15 cellular contexts compared by ENCODE assay signal in genomic region chr1:25210728-25211127, GRCh38. TPM values are rescaled to one million over a fixed set of nuclear protein-coding genes. Genes with fewer than 3 reads are reported as not detected.
DNase-seq lines count a peak whose midpoint lies in the region; ATAC-seq and TF ChIP-seq lines count a peak whose summit lies in the region.
"Had no signal": no experiment of that assay in that cellular context is flagged by ENCODE, and none has a peak within 500 bp of the region (broad histone marks: within the 10 kb centered on the region; RNA-seq: fewer than 3 reads in every experiment).

No MANE protein-coding gene starts in this region.

- H3K4me3 ChIP-seq in endodermal cell (ENCODE audit: low read length): peak overlapping the region; percentile 9
- no peak overlapping the region for H3K4me3 ChIP-seq in upper lobe of right lung

- H3K27ac Mint-ChIP-seq in H9: peak overlapping the region in 2 of 3 experiments; percentile 27 to 61; a peak in 1 of 7 replicates
- H3K27ac Mint-ChIP-seq in endodermal cell: peak overlapping the region; percentile 87
- H3K27ac Mint-ChIP-seq in neural crest cell (ENCODE audit: unreplicated experiment): peak overlapping the region; percentile 19
- H3K27ac Mint-ChIP-seq: CD14-positive monocyte; CD8-positive, alpha-beta T cell; HFFc6 had no signal

- no peak overlapping the region for H3K56ac ChIP-seq in H9 (ENCODE audit: insufficient read length, low read depth, low read length)

- H3K9me3 ChIP-seq in H9 (ENCODE audit: control insufficient read depth, low read depth, low read length): no peaks in the 10 kb centered on the region
- H3K9me3 ChIP-seq in endodermal cell (ENCODE audit: control insufficient read depth, low read length): no peaks in the 10 kb centered on the region
- H3K9me3 ChIP-seq in upper lobe of right lung: no peaks in the 10 kb centered on the region

- no peak overlapping the region for H4K8ac ChIP-seq in H9 (replicated peaks; ENCODE audit: insufficient read length, low read depth, low read length)

- TF ChIP-seq CTCF in H9 (conservative IDR thresholded peaks at IDR 0.05) (no peak), endodermal cell (conservative IDR thresholded peaks at IDR 0.05) (no peak), neural crest cell (conservative IDR thresholded peaks at IDR 0.05) (no peak), upper lobe of right lung (IDR thresholded peaks at IDR 0.05) (no peak)

- no peak overlapping the region for H3K14ac ChIP-seq in H9 (ENCODE audit: insufficient read depth, low read length)

- H3K36me3 ChIP-seq in endodermal cell (ENCODE audit: control insufficient read depth, insufficient read depth, low read length) (no peaks in the 10 kb centered on the region), upper lobe of right lung (no peaks in the 10 kb centered on the region)

- H3K27ac ChIP-seq in H9 (ENCODE audit: insufficient read length, low read depth, low read length) (no peak overlapping the region), endodermal cell (ENCODE audit: low read depth, low read length) (no peak overlapping the region), upper lobe of right lung (no peak overlapping the region)

- H3K27me3 Mint-ChIP-seq in H9 (ENCODE audit: low read depth): no peaks in the 10 kb centered on the region
- no peaks in the 10 kb centered on the region for H3K27me3 Mint-ChIP-seq in endodermal cell (ENCODE audit: insufficient read depth)
- H3K27me3 Mint-ChIP-seq in neural crest cell (ENCODE audit: low read depth): peaks cover 5% of the 10 kb centered on the region

- H3K23ac ChIP-seq in H9 (ENCODE audit: insufficient read length, low read depth, low read length): no peak overlapping the region

- no peak overlapping the region for H3T11ph ChIP-seq in H9 (ENCODE audit: low read length)

- no peak overlapping the region for H3K4me2 ChIP-seq in H9 (ENCODE audit: insufficient read depth, insufficient read length, low read length)

- DNase-seq in H9: no peak
- peak; percentile 76 for DNase-seq in endodermal cell
- DNase-seq in neural crest cell (ENCODE audit: low read depth, low spot score): no peak
- peak; percentile 16 for DNase-seq in upper lobe of right lung
- DNase-seq in NCI-H1694 treated with DMSO at 0.1 percent for 48 hours (lab: John Stamatoyannopoulos, UW): no peak
- DNase-seq in pons (ENCODE audit: low spot score): no peak
- DNase-seq in NCI-H187 treated with DMSO at 0.1 percent for 48 hours (lab: John Stamatoyannopoulos, UW): no peak
- DNase-seq: CD8-positive, alpha-beta T cell; COR-L47; GOT3; HCEC 1CT; HFFc6 had no signal

- H2BK15ac ChIP-seq in H9 (ENCODE audit: low read depth, low read length): no peak overlapping the region

- H2AK5ac ChIP-seq in H9 (ENCODE audit: insufficient read length, low read length): no peak overlapping the region

- intact Hi-C loops in upper lobe of right lung (cut with DNase I): no loop called here

- peaks cover 5 to 10% of the 10 kb centered on the region in 2 experiments for H3K4me1 Mint-ChIP-seq in H9
- peaks cover 27% of the 10 kb centered on the region for H3K4me1 Mint-ChIP-seq in endodermal cell
- H3K4me1 Mint-ChIP-seq in neural crest cell: no peaks in the 10 kb centered on the region

- no peaks in the 10 kb centered on the region for H4K20me1 ChIP-seq in H9 (ENCODE audit: control insufficient read depth, insufficient read depth, insufficient read length)

- no peak overlapping the region for H3K4me3 Mint-ChIP-seq in H9
- no peak overlapping the region for H3K4me3 Mint-ChIP-seq in endodermal cell
- H3K4me3 Mint-ChIP-seq in neural crest cell: no peak overlapping the region
- H3K4me3 Mint-ChIP-seq: CD14-positive monocyte; CD8-positive, alpha-beta T cell; HFFc6 had no signal

- H4K5ac ChIP-seq in H9 (ENCODE audit: insufficient read length, low read depth, low read length): no peak overlapping the region

- H2BK5ac ChIP-seq in H9 (ENCODE audit: insufficient read length, low read length): no peak overlapping the region

- H4K91ac ChIP-seq in H9 (ENCODE audit: insufficient read length, low read depth, low read length): no peak overlapping the region

- H3K4me1 ChIP-seq in H9 (ENCODE audit: insufficient read depth, low read length): no peaks in the 10 kb centered on the region
- peaks cover 8% of the 10 kb centered on the region for H3K4me1 ChIP-seq in endodermal cell (ENCODE audit: control insufficient read depth, insufficient read depth, low read length)
- H3K4me1 ChIP-seq in upper lobe of right lung: no peaks in the 10 kb centered on the region

- H3K23me2 ChIP-seq in H9 (ENCODE audit: insufficient read length, low read depth, low read length, poor library complexity, severe bottlenecking): no peaks in the 10 kb centered on the region

- no peaks in the 10 kb centered on the region for H3K79me1 ChIP-seq in H9 (ENCODE audit: insufficient read depth, low read depth, low read length, poor library complexity, severe bottlenecking)

- no peak overlapping the region for H2BK20ac ChIP-seq in H9 (ENCODE audit: low read depth, low read length, poor library complexity, severe bottlenecking)

- no peak overlapping the region for H3K4ac ChIP-seq in H9 (ENCODE audit: low read depth, low read length)

- no peak overlapping the region for H2BK12ac ChIP-seq in H9 (ENCODE audit: insufficient read length, low read depth, low read length)

- H3K9me3 Mint-ChIP-seq in H9 (no peaks in the 10 kb centered on the region), endodermal cell (no peaks in the 10 kb centered on the region), neural crest cell (no peaks in the 10 kb centered on the region)
- H3K9me3 Mint-ChIP-seq: CD14-positive monocyte; CD8-positive, alpha-beta T cell; HFFc6 had no signal

- H2BK120ac ChIP-seq in H9 (ENCODE audit: low read depth, low read length, poor library complexity, severe bottlenecking): no peak overlapping the region

- H3K79me2 ChIP-seq in H9 (ENCODE audit: insufficient read depth, low read length): no peaks in the 10 kb centered on the region

- H3K36me3 Mint-ChIP-seq in H9 (ENCODE audit: insufficient read depth in 1 of 3, low read depth in 3 of 3): no peaks in the 10 kb centered on the region
- H3K36me3 Mint-ChIP-seq in endodermal cell (ENCODE audit: low read depth): no peaks in the 10 kb centered on the region
- no peaks in the 10 kb centered on the region for H3K36me3 Mint-ChIP-seq in neural crest cell (ENCODE audit: low read depth)
- H3K36me3 Mint-ChIP-seq: CD14-positive monocyte; CD8-positive, alpha-beta T cell had no signal

- H3K18ac ChIP-seq in H9 (ENCODE audit: insufficient read length, low read depth, low read length): no peak overlapping the region

- H2AFZ ChIP-seq in H9 (ENCODE audit: low read length): no peak overlapping the region

- H3K9ac ChIP-seq in H9 (ENCODE audit: extremely low read depth, insufficient read length, low read length) (no peak overlapping the region), endodermal cell (ENCODE audit: extremely low read depth, low read length, poor library complexity, severe bottlenecking) (no peak overlapping the region)

- WGBS in H9 (ENCODE audit: extremely low coverage, insufficient read length, low lambda C conversion rate): no CpG with 5 or more reads among the region's 3 CpGs
- WGBS in endodermal cell (ENCODE audit: insufficient coverage in 1 of 2, insufficient read length in 1 of 2), 2 experiments: 16 to 34% methylated on average over 2 of the region's 3 CpGs

- no peaks in the 10 kb centered on the region for H3K27me3 ChIP-seq in H9 (ENCODE audit: insufficient read depth, low read length)
- no peaks in the 10 kb centered on the region for H3K27me3 ChIP-seq in endodermal cell (ENCODE audit: control insufficient read depth, insufficient read depth, low read length, poor library complexity, severe bottlenecking)
- peaks cover 4% of the 10 kb centered on the region for H3K27me3 ChIP-seq in upper lobe of right lung

- ATAC-seq in upper lobe of right lung (no peak), HG02938 (IDR thresholded peaks at IDR 0.05; ENCODE audit: unreplicated experiment) (no peak)
- ATAC-seq: CD8-positive, alpha-beta T cell; HepG2 had no signal

RNA-seq across cellular contexts. Expression of gene SYF2, which starts 21.6 kb away (rescaled TPM):
- total RNA-seq in H9 (2021): 34.4 and 36.5 TPM in 2 replicates
- 10 to 100 TPM; 36.4 to 38.0 TPM for total RNA-seq in endodermal cell
- polyA plus RNA-seq in endodermal cell (2013, experiment 1 of 2): 51.9 TPM
- polyA plus RNA-seq in endodermal cell (2013, experiment 2 of 2): 53.0 TPM
- total RNA-seq in neural crest cell: 26.3 and 26.5 TPM in 2 replicates
- total RNA-seq in upper lobe of right lung: 38.8 TPM

RNA-seq across cellular contexts. Expression of gene RSRP1, which starts 36.5 kb away (rescaled TPM):
- total RNA-seq in H9 (2021) (51.9 and 55.1 TPM in 2 replicates), endodermal cell (10 to 100 TPM; 90.3 to 92.5 TPM), neural crest cell (60.4 and 74.2 TPM in 2 replicates), upper lobe of right lung (155 TPM)
- polyA plus RNA-seq in endodermal cell (2013, experiment 1 of 2): 70.9 TPM
- 67.3 TPM for polyA plus RNA-seq in endodermal cell (2013, experiment 2 of 2)

Comparison
In these comparisons a context has a peak if more than half of its experiments do, and no peak if none do; other contexts are left out.
1. DNase-seq: peak in endodermal cell (single experiment) and upper lobe of right lung (single experiment); none in H9 (single experiment), neural crest cell (single experiment), NCI-H1694 treated with DMSO at 0.1 percent for 48 hours (single experiment), pons (single experiment) and NCI-H187 treated with DMSO at 0.1 percent for 48 hours (single experiment).
2. H3K27ac Mint-ChIP-seq: peak in every context shown above with its lines; median percentile 87 in endodermal cell; 44 in H9; 19 in neural crest cell.